In the genomic region with DNA sequence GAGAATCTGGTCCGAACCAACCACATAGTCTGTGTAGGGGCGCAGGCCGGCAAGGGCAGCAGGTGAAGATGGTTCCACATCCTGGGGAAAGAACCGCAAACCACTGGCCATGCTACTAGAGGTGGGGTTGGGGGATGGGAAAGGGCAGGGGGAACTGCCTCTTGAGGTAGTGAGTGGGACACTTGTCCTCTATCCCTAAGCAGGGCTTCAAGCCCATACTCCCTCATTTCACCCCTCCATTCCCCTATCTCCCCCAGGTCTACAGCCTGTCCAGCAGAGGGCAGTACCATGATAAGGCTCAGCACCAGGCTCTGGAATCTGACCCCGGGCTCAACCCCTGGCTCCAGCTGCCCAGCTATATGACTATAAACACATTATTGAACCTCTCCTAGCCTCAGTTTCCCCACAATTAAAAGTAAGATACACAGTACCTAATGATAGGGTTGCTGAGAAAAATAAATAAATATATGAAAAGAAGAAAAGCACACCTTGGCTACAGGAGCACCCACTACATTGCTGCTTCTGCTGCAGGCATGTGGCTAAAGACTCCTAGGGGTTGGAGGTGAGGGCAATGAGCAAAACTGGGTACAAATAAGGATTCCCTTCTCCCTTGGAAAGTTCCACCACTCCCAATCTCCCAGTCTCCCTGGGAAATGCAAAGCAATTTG, we compare ENCODE assay signal across 10 cellular contexts. TPM values are rescaled to one million over a fixed set of nuclear protein-coding genes. Genes with fewer than 3 reads are reported as not detected.
DNase-seq lines count a peak whose midpoint lies in the region; ATAC-seq and TF ChIP-seq lines count a peak whose summit lies in the region.
"Had no signal": no experiment of that assay in that cellular context is flagged by ENCODE, and none has a peak within 500 bp of the region (broad histone marks: within the 10 kb centered on the region; RNA-seq: fewer than 3 reads in every experiment).

No MANE protein-coding gene starts in this region.

- WGBS in neuronal stem cell (ENCODE audit: extremely low coverage in 2 of 2, insufficient read length in 2 of 2, insufficient replicate concordance in 1 of 2), 2 donors: no CpG with 5 or more reads among the region's 5 CpGs

- no peak overlapping the region for H3K4me3 Mint-ChIP-seq in activated CD4-positive, alpha-beta T cell treated with anti-CD3 and anti-CD28 coated beads, Interleukin-2, amount 10 ng/mL, durations not matched to agents 24 days and 14 days
- H3K4me3 Mint-ChIP-seq: T-helper 1 cell treated with Interleukin-12 subunit alpha and Interleukin-12 subunit beta and Interleukin-4 antibody, amounts not matched to agents 30 μg/mL and 1 μg/mL, for 36 hours had no signal

- H3K18ac ChIP-seq in neuronal stem cell (ENCODE audit: low read length): no peak overlapping the region

- no peak overlapping the region for H3K23ac ChIP-seq in neuronal stem cell (ENCODE audit: low read depth, low read length, poor library complexity)

- peak; percentile 75 for TF ChIP-seq CTCF in LNCAP (IDR thresholded peaks at IDR 0.05)

- H2BK120ac ChIP-seq in neuronal stem cell (ENCODE audit: low read depth, low read length): no peak overlapping the region

- peaks cover under 1 to 14% of the 10 kb centered on the region in 2 donors for H3K4me1 ChIP-seq in neuronal stem cell (ENCODE audit: control insufficient read depth in 2 of 2, insufficient read depth in 1 of 2, low read depth in 1 of 2, low read length in 2 of 2)

- H2BK12ac ChIP-seq in neuronal stem cell (ENCODE audit: low read length): no peak overlapping the region

- no peak overlapping the region for H3K9ac ChIP-seq in neuronal stem cell (ENCODE audit: low read depth, low read length, poor library complexity)

- H2BK5ac ChIP-seq in neuronal stem cell (ENCODE audit: low read length): no peak overlapping the region

- H3K4me3 ChIP-seq in neuronal stem cell (ENCODE audit: low read length in 2 of 2): no peak overlapping the region
- H3K4me3 ChIP-seq: skin epidermis had no signal

- H3K9me3 Mint-ChIP-seq in activated CD4-positive, alpha-beta T cell treated with anti-CD3 and anti-CD28 coated beads, Interleukin-2, amount 10 ng/mL, durations not matched to agents 24 days and 14 days: no peaks in the 10 kb centered on the region
- H3K9me3 Mint-ChIP-seq: T-helper 1 cell treated with Interleukin-12 subunit alpha and Interleukin-12 subunit beta and Interleukin-4 antibody, amounts not matched to agents 30 μg/mL and 1 μg/mL, for 36 hours had no signal

- ATAC-seq in GM19452 (IDR thresholded peaks at IDR 0.05; ENCODE audit: unreplicated experiment) (peak; percentile 62), GM21447 (IDR thresholded peaks at IDR 0.05; ENCODE audit: unreplicated experiment) (no peak)

- H3K14ac ChIP-seq in neuronal stem cell (ENCODE audit: low read length): no peak overlapping the region

- no peaks in the 10 kb centered on the region for H3K27me3 ChIP-seq in neuronal stem cell (ENCODE audit: control insufficient read depth in 3 of 3, insufficient read depth in 3 of 3, low read depth in 1 of 3, low read length in 3 of 3)

- no peak overlapping the region for H3K27ac Mint-ChIP-seq in activated CD4-positive, alpha-beta T cell treated with anti-CD3 and anti-CD28 coated beads, Interleukin-2, amount 10 ng/mL, durations not matched to agents 24 days and 14 days
- H3K27ac Mint-ChIP-seq: T-helper 1 cell treated with Interleukin-12 subunit alpha and Interleukin-12 subunit beta and Interleukin-4 antibody, amounts not matched to agents 30 μg/mL and 1 μg/mL, for 36 hours had no signal

- H4K8ac ChIP-seq in neuronal stem cell (ENCODE audit: low read depth, low read length): no peak overlapping the region

- H3K36me3 ChIP-seq in neuronal stem cell (replicated peaks in 1 of 2; ENCODE audit: control insufficient read depth in 2 of 2, insufficient read depth in 2 of 2, low read length in 2 of 2): peaks cover 28 to 70% of the 10 kb centered on the region in 2 donors

- no peak overlapping the region for H3K4me2 ChIP-seq in neuronal stem cell (ENCODE audit: insufficient read depth, low read length, poor library complexity, severe bottlenecking)

- peaks cover 34% of the 10 kb centered on the region for H3K4me1 Mint-ChIP-seq in activated CD4-positive, alpha-beta T cell treated with anti-CD3 and anti-CD28 coated beads, Interleukin-2, amount 10 ng/mL, durations not matched to agents 24 days and 14 days

- intact Hi-C loops in activated CD4-positive, alpha-beta T cell treated with anti-CD3 and anti-CD28 coated beads, Interleukin-2, amount 10 ng/mL, durations not matched to agents 24 days and 14 days (cut with micrococcal nuclease): loop anchor here (1.0 kb wide), 1 partner anchor 187 kb away; no protein-coding TSS in a partner anchor

- H2BK15ac ChIP-seq in neuronal stem cell (ENCODE audit: low read length): no peak overlapping the region

- H3K27me3 Mint-ChIP-seq in activated CD4-positive, alpha-beta T cell treated with anti-CD3 and anti-CD28 coated beads, Interleukin-2, amount 10 ng/mL, durations not matched to agents 24 days and 14 days: no peaks in the 10 kb centered on the region

- H3K36me3 Mint-ChIP-seq in activated CD4-positive, alpha-beta T cell treated with anti-CD3 and anti-CD28 coated beads, Interleukin-2, amount 10 ng/mL, durations not matched to agents 24 days and 14 days (ENCODE audit: low read depth): peaks cover 21% of the 10 kb centered on the region

- H3K27ac ChIP-seq in neuronal stem cell (replicated peaks; ENCODE audit: low read length): no peak overlapping the region
- H3K27ac ChIP-seq: skin epidermis had no signal

- H3K4ac ChIP-seq in neuronal stem cell (ENCODE audit: low read length): no peak overlapping the region

- H3K9me3 ChIP-seq in neuronal stem cell (replicated peaks in 1 of 2; ENCODE audit: control insufficient read depth in 2 of 2, insufficient read depth in 1 of 2, low read depth in 1 of 2, low read length in 2 of 2): no peaks in the 10 kb centered on the region

- H2AK5ac ChIP-seq in neuronal stem cell (ENCODE audit: low read depth, low read length): peak overlapping the region; percentile 18

- H3K79me1 ChIP-seq in neuronal stem cell (ENCODE audit: low read depth, low read length): peaks cover 8% of the 10 kb centered on the region

- DNase-seq in D341Med (ENCODE audit: low spot score) (peak; percentile 78), epidermal melanocyte (ENCODE audit: insufficient read length, low spot score) (peak; percentile 46), neuronal stem cell (ENCODE audit: low spot score) (no peak), NCI-H2107 treated with DMSO at 0.1 percent for 48 hours (lab: John Stamatoyannopoulos, UW; ENCODE audit: unreplicated experiment) (no peak)
- peak; percentile 83 for DNase-seq in activated CD4-positive, alpha-beta T cell treated with anti-CD3 and anti-CD28 coated beads, Interleukin-2, amount 10 ng/mL, durations not matched to agents 24 days and 14 days

- H4K91ac ChIP-seq in neuronal stem cell (ENCODE audit: low read depth, low read length, poor library complexity): no peak overlapping the region

- H2AFZ ChIP-seq in neuronal stem cell (ENCODE audit: low read length): no peak overlapping the region

RNA-seq across cellular contexts. Expression of gene GORASP1, which starts 6.3 kb away (rescaled TPM):
- total RNA-seq in activated CD4-positive, alpha-beta T cell treated with anti-CD3 and anti-CD28 coated beads, Interleukin-2, amount 10 ng/mL, durations not matched to agents 24 days and 14 days: 31.5 and 32.1 TPM in 2 replicates
- 18.3 TPM for polyA plus RNA-seq in neuronal stem cell (2013, experiment 1 of 2)
- 18.3 TPM for polyA plus RNA-seq in neuronal stem cell (2013, experiment 2 of 2)

RNA-seq across cellular contexts. Expression of gene TTC21A, which starts 6.3 kb away (rescaled TPM):
- total RNA-seq in activated CD4-positive, alpha-beta T cell treated with anti-CD3 and anti-CD28 coated beads, Interleukin-2, amount 10 ng/mL, durations not matched to agents 24 days and 14 days: 0.54 and 0.89 TPM in 2 replicates
- polyA plus RNA-seq in neuronal stem cell (2013, experiment 1 of 2): 4.3 TPM
- 4.8 TPM for polyA plus RNA-seq in neuronal stem cell (2013, experiment 2 of 2)

RNA-seq across cellular contexts. Expression of gene WDR48, which starts 49.3 kb away (rescaled TPM):
- total RNA-seq in activated CD4-positive, alpha-beta T cell treated with anti-CD3 and anti-CD28 coated beads, Interleukin-2, amount 10 ng/mL, durations not matched to agents 24 days and 14 days: 35.4 and 40.5 TPM in 2 replicates
- 45.7 TPM for polyA plus RNA-seq in neuronal stem cell (2013, experiment 1 of 2)
- polyA plus RNA-seq in neuronal stem cell (2013, experiment 2 of 2): 46.4 TPM

RNA-seq across cellular contexts. Expression of gene SCN11A, which starts 49.4 kb away (rescaled TPM):
- not detected in 2 replicates for total RNA-seq in activated CD4-positive, alpha-beta T cell treated with anti-CD3 and anti-CD28 coated beads, Interleukin-2, amount 10 ng/mL, durations not matched to agents 24 days and 14 days
- polyA plus RNA-seq in neuronal stem cell (2013, experiment 1 of 2): 0.25 TPM
- polyA plus RNA-seq in neuronal stem cell (2013, experiment 2 of 2): 0.29 TPM

RNA-seq across cellular contexts. Expression of gene CSRNP1, which starts 52.2 kb away (rescaled TPM):
- total RNA-seq in activated CD4-positive, alpha-beta T cell treated with anti-CD3 and anti-CD28 coated beads, Interleukin-2, amount 10 ng/mL, durations not matched to agents 24 days and 14 days: 40.5 and 43.1 TPM in 2 replicates
- 4.6 TPM for polyA plus RNA-seq in neuronal stem cell (2013, experiment 1 of 2)
- polyA plus RNA-seq in neuronal stem cell (2013, experiment 2 of 2): 4.5 TPM

Comparison
In these comparisons a context has a peak if more than half of its experiments do, and no peak if none do; other contexts are left out.
1. DNase-seq: peak in D341Med (single experiment), activated CD4-positive, alpha-beta T cell treated with anti-CD3 and anti-CD28 coated beads, Interleukin-2, amount 10 ng/mL, durations not matched to agents 24 days and 14 days (single experiment) and epidermal melanocyte (single experiment); none in neuronal stem cell (single experiment) and NCI-H2107 treated with DMSO at 0.1 percent for 48 hours (single experiment).